ENCODE assay signal across 16 cellular contexts in genomic region chr4:13990596-13991589, GRCh38.
DNase-seq lines count a peak whose midpoint lies in the region; ATAC-seq and FAIRE-seq lines count a peak whose summit lies in the region.
"Had no signal": no experiment of that assay in that cellular context is flagged by ENCODE, and none has a peak within 500 bp of the region (broad histone marks: within the 10 kb centered on the region; RNA-seq: fewer than 3 reads in every experiment).

No MANE protein-coding gene starts in this region.

- DNase-seq in HCEC 1CT (peak; percentile 23), amniotic epithelial cell (ENCODE audit: low read depth) (peak; percentile 83), renal cortical epithelial cell (ENCODE audit: low read depth) (peak; percentile 97), NCI-H526 treated with DMSO at 0.1 percent for 48 hours (lab: John Stamatoyannopoulos, UW) (no peak), AG08395 (ENCODE audit: low spot score) (no peak)
- DNase-seq in stimulated activated CD4-positive, alpha-beta T cell treated with anti-CD3 and anti-CD28 coated beads, Interleukin-12 subunit alpha, Interleukin-12 subunit beta, amount 100 ng/mL, for 4 hours, result no peak
- DNase-seq: activated CD4-positive, alpha-beta T cell treated with anti-CD3 and anti-CD28 coated beads, Interleukin-2, amount 50 U/mL, for 4 hours; GF-D8; H7; NCI-H1105 treated with DMSO at 0.1 percent for 48 hours; sigmoid colon had no signal

- FAIRE-seq in islet of Langerhans (lab: Jason Lieb, UNC), result peak; percentile 95
- FAIRE-seq: endometrium had no signal

- no peak for ATAC-seq in GM18907 (IDR thresholded peaks at IDR 0.05; ENCODE audit: unreplicated experiment)
- ATAC-seq: activated T-helper 17 cell treated with anti-CD3 and anti-CD28 coated beads, Interleukin-2, amount 50 U/mL, for 72 hours; Panc1 had no signal

Comparison
In these comparisons a context has a peak if more than half of its experiments do, and no peak if none do; other contexts are left out.
1. DNase-seq: peak in HCEC 1CT (single experiment), amniotic epithelial cell (single experiment) and renal cortical epithelial cell (single experiment); none in NCI-H526 treated with DMSO at 0.1 percent for 48 hours (single experiment), AG08395 (single experiment) and stimulated activated CD4-positive, alpha-beta T cell treated with anti-CD3 and anti-CD28 coated beads, Interleukin-12 subunit alpha, Interleukin-12 subunit beta, amount 100 ng/mL, for 4 hours (single experiment).